14 cellular contexts compared by ENCODE assay signal in genomic region chr10:69874464-69874863, GRCh38.
DNase-seq lines count a peak whose midpoint lies in the region; ATAC-seq and TF ChIP-seq lines count a peak whose summit lies in the region.
"Had no signal": no experiment of that assay in that cellular context is flagged by ENCODE, and none has a peak within 500 bp of the region (broad histone marks: within the 10 kb centered on the region; RNA-seq: fewer than 3 reads in every experiment).

No MANE protein-coding gene starts in this region.

- in situ Hi-C loops in ACHN (cut with HindIII; ENCODE audit: low pct_ligation_motif_present, low pct_unique_long_range_greater_than_20kb, low sequenced_read_pairs) = no loop called here

- peak; percentile 11 for DNase-seq in ACHN
- DNase-seq in HK-2 (ENCODE audit: unreplicated experiment) = peak; percentile 30
- peak; percentile 40 for DNase-seq in amniotic epithelial cell (ENCODE audit: low read depth)
- peak; percentile 92 for DNase-seq in foreskin fibroblast
- no peak for DNase-seq in globus pallidus (ENCODE audit: low spot score)
- DNase-seq: activated CD4-positive, alpha-beta T cell treated with anti-CD3 and anti-CD28 coated beads, Interleukin-2, amount 10 ng/mL, durations not matched to agents 24 days and 14 days; NCI-H187 treated with DMSO at 0.1 percent for 48 hours; NK-92 treated with Interleukin-12 subunit alpha and Interleukin-12 subunit beta, amount 100 ng/mL, for 24 hours; pancreas had no signal

- no peak overlapping the region for H3K4me3 ChIP-seq in foreskin fibroblast (ENCODE audit: low read depth in 1 of 2, low read length in 2 of 2)
- H3K4me3 ChIP-seq: ascending aorta; BLaER1 treated with 17β-estradiol and CSF1 and Interleukin-3, amounts not matched to agents 10 nM and 100 nM; pancreas had no signal

- TF ChIP-seq CTCF in foreskin fibroblast (IDR thresholded peaks at IDR 0.05; ENCODE audit: low read depth, low read length) = no peak

- ATAC-seq in GM21515 (IDR thresholded peaks at IDR 0.05; ENCODE audit: unreplicated experiment) (no peak), GM18520 (IDR thresholded peaks at IDR 0.05; ENCODE audit: unreplicated experiment) (no peak), HG03196 (IDR thresholded peaks at IDR 0.05; ENCODE audit: unreplicated experiment) (no peak)
- ATAC-seq: pancreas had no signal
